Comparison of ENCODE assay signal across 9 cellular contexts in genomic region chr19:17718988-17719711, GRCh38. TPM values are rescaled to one million over a fixed set of nuclear protein-coding genes. Genes with fewer than 3 reads are reported as not detected.
DNase-seq lines count a peak whose midpoint lies in the region; ATAC-seq, FAIRE-seq and TF ChIP-seq lines count a peak whose summit lies in the region.
"Had no signal": no experiment of that assay in that cellular context is flagged by ENCODE, and none has a peak within 500 bp of the region (broad histone marks: within the 10 kb centered on the region; RNA-seq: fewer than 3 reads in every experiment).

TSS of gene MAP1S (plus strand) at chr19:17719480. CDS start at chr19:17719503, 23 bp downstream.

- H3K18ac ChIP-seq in H1 (ENCODE audit: extremely low read depth, low read length) (no peak within 1 kb of the TSS; the same call in 1 of the 2 replicates), mesenchymal stem cell (ENCODE audit: low read depth in 1 of 2, low read length in 2 of 2) (peak within 1 kb of the TSS in 1 of 2 experiments; percentile 54)

- POLR2A ChIA-PET in activated CD8-positive, alpha-beta memory T cell treated with anti-CD3 and anti-CD28 coated beads for 36 hours (lab: Charles Lee), result interaction anchor here (0.7 to 1.1 kb wide), 5 partner anchors 9 to 140 kb away, joined by 3 to 4 read pairs (median 3); partner anchors contain the start of gene RPL18A
- POLR2A ChIA-PET in H1 (lab: Charles Lee; ENCODE audit: partially characterized antibody), result interaction anchor here (0.7 to 3.8 kb wide), 15 partner anchors 9 to 140 kb away, joined by 3 to 13 read pairs (median 3); no protein-coding TSS in a partner anchor

- H2BK20ac ChIP-seq in H1 (ENCODE audit: low read length), result no peak within 1 kb of the TSS

- H3K9me3 ChIP-seq in H1 (ENCODE audit: insufficient read depth in 2 of 2, low read depth in 1 of 2, low read length in 1 of 2) (no peaks in the 10 kb centered on the region), mesenchymal stem cell (ENCODE audit: control insufficient read depth, low read length) (no peaks in the 10 kb centered on the region)

- H2AFZ ChIP-seq in H1 (ENCODE audit: low read length) (peak within 1 kb of the TSS; percentile 37; the same call in 1 of the 2 replicates), mesenchymal stem cell (ENCODE audit: low read depth, low read length) (peak within 1 kb of the TSS; percentile 90)

- H2BK15ac ChIP-seq in H1 (ENCODE audit: low read length), result peak within 1 kb of the TSS; percentile 93
- peak within 1 kb of the TSS; percentile 12 for H2BK15ac ChIP-seq in mesenchymal stem cell (ENCODE audit: low read depth, poor library complexity, severe bottlenecking)

- 0 out of 2 replicates have a peak within 1 kb of the TSS, but pooled peaks have one; percentile 31 for H2BK12ac ChIP-seq in H1 (ENCODE audit: low read depth, low read length)
- H2BK12ac ChIP-seq in mesenchymal stem cell (ENCODE audit: low read length in 2 of 2), result peak within 1 kb of the TSS in 1 of 2 experiments; percentile 76

- H3K79me1 ChIP-seq in H1 (ENCODE audit: low read depth, low read length) (peaks cover 9% of the 10 kb centered on the region; the same call in 1 of the 2 replicates), mesenchymal stem cell (replicated peaks; ENCODE audit: low read length, poor library complexity, severe bottlenecking) (peaks cover 23% of the 10 kb centered on the region)

- H2AK5ac ChIP-seq in H1 (ENCODE audit: low read depth, low read length) (no peak within 1 kb of the TSS; the same call in 1 of the 2 replicates), mesenchymal stem cell (ENCODE audit: low read length, severe bottlenecking) (no peak within 1 kb of the TSS)

- H3K4me2 ChIP-seq in H1 (ENCODE audit: insufficient read depth in 1 of 2, low read depth in 2 of 2, low read length in 2 of 2) (peak within 1 kb of the TSS; percentile 89 to 99), mesenchymal stem cell (ENCODE audit: low read length, poor library complexity, severe bottlenecking) (peak within 1 kb of the TSS; percentile 85)

- no peak for TF ChIP-seq CTCF in H1 (IDR thresholded peaks at IDR 0.05; ENCODE audit: control extremely low read depth in 1 of 3, insufficient read depth in 1 of 3, low read depth in 1 of 3, low read length in 3 of 3)

- H3K9ac ChIP-seq in H1 (replicated peaks in 1 of 4; ENCODE audit: extremely low read depth in 1 of 4, low read depth in 3 of 4, low read length in 3 of 4) (peak within 1 kb of the TSS; percentile 56 to 84 (median 64)), mesenchymal stem cell (ENCODE audit: low read length) (peak within 1 kb of the TSS; percentile 87)

- ATAC-seq in HG02973 (IDR thresholded peaks at IDR 0.05; ENCODE audit: unreplicated experiment), result peak; percentile 57

- H2BK5ac ChIP-seq in H1 (ENCODE audit: low read depth, low read length), result peak within 1 kb of the TSS; percentile 52; the same call in 1 of the 2 replicates
- H2BK5ac ChIP-seq in mesenchymal stem cell (ENCODE audit: low read depth, low read length, poor library complexity, severe bottlenecking), result no peak within 1 kb of the TSS

- FAIRE-seq in H1 (lab: Jason Lieb, UNC), result no peak
- FAIRE-seq: A204.1 had no signal

- H3K79me2 ChIP-seq in H1 (ENCODE audit: control insufficient read depth in 1 of 2, insufficient read depth in 2 of 2, low read length in 2 of 2), result peaks cover 17 to 32% of the 10 kb centered on the region in 2 experiments

- peak within 1 kb of the TSS; percentile 46 for H4K5ac ChIP-seq in H1 (ENCODE audit: insufficient read length, low read depth, low read length)

- H4K8ac ChIP-seq in H1 (ENCODE audit: extremely low read depth, insufficient read depth, low read length) (peak within 1 kb of the TSS; percentile 94), mesenchymal stem cell (ENCODE audit: low read length) (peak within 1 kb of the TSS; percentile 83)

- H3K27me3 ChIP-seq in H1 (replicated peaks in 1 of 4; ENCODE audit: control insufficient read depth in 3 of 4, extremely low read depth in 1 of 4, insufficient read depth in 3 of 4, low read length in 3 of 4) (no peaks in the 10 kb centered on the region), mesenchymal stem cell (ENCODE audit: control insufficient read depth in 1 of 2, insufficient read depth in 1 of 2, low read length in 2 of 2) (no peaks in the 10 kb centered on the region)

- 5% methylated on average over 27 of the region's 52 CpGs; no CpG with 5 or more reads in 1 of the 2 experiments for WGBS in H1 (ENCODE audit: extremely low coverage in 1 of 2, insufficient coverage in 1 of 2, insufficient read length in 1 of 2, insufficient replicate concordance in 2 of 2, low coverage in 1 of 2, low lambda C conversion rate in 2 of 2, missing lambda C conversion rate in 1 of 2), 2 experiments
- 3% methylated on average over 35 of the region's 52 CpGs for WGBS in mesenchymal stem cell

- TF ChIP-seq RAD21 in H1 (IDR thresholded peaks at IDR 0.05 in 1 of 2, conservative IDR thresholded peaks at IDR 0.05 in 1 of 2; ENCODE audit: low read depth in 2 of 2, low read length in 2 of 2), result no peak

- H4K91ac ChIP-seq in H1 (replicated peaks; ENCODE audit: insufficient read length, low read length), result peak within 1 kb of the TSS; percentile 5
- H4K91ac ChIP-seq in mesenchymal stem cell (ENCODE audit: low read length), result peak within 1 kb of the TSS; percentile 40

- CTCF ChIA-PET in activated CD8-positive, alpha-beta memory T cell treated with anti-CD3 and anti-CD28 coated beads for 36 hours (lab: Charles Lee), result interaction anchor here (0.6 to 1.9 kb wide), 7 partner anchors 15 to 140 kb away, joined by 3 to 9 read pairs (median 3); partner anchors contain the start of gene RPL18A
- CTCF ChIA-PET in H1 (lab: Charles Lee; ENCODE audit: partially characterized antibody), result interaction anchor here (0.8 to 3.6 kb wide), 6 partner anchors 15 to 235 kb away, joined by 3 to 21 read pairs (median 4); no protein-coding TSS in a partner anchor

- peaks cover 0 to 6% (median 3%) of the 10 kb centered on the region in 4 experiments; a peak in 6 of 8 replicates for H3K36me3 ChIP-seq in H1 (ENCODE audit: control insufficient read depth in 2 of 4, insufficient read depth in 4 of 4, low read length in 3 of 4)
- H3K36me3 ChIP-seq in mesenchymal stem cell (ENCODE audit: control insufficient read depth in 1 of 2, insufficient read depth in 2 of 2, low read depth in 1 of 2, low read length in 2 of 2), result peaks cover under 1 to 23% of the 10 kb centered on the region in 2 experiments

- TF ChIP-seq EP300 in H1 (IDR thresholded peaks at IDR 0.05; ENCODE audit: borderline replicate concordance in 1 of 2, low read depth in 2 of 2, low read length in 2 of 2), result no peak

- peaks cover 9% of the 10 kb centered on the region; the same call in 1 of the 2 replicates for H3K23me2 ChIP-seq in H1 (ENCODE audit: low read depth, low read length)

- no peak within 1 kb of the TSS for H3K56ac ChIP-seq in H1 (replicated peaks; ENCODE audit: insufficient read length, low read depth, low read length)

- H3K27ac ChIP-seq in H1 (ENCODE audit: low read depth, low read length) (no peak within 1 kb of the TSS; the same call in 1 of the 2 replicates), mesenchymal stem cell (ENCODE audit: low read length, poor library complexity, severe bottlenecking) (no peak within 1 kb of the TSS)

- H3K4ac ChIP-seq in H1 (replicated peaks; ENCODE audit: insufficient read length, low read depth, low read length), result no peak within 1 kb of the TSS
- peak within 1 kb of the TSS; percentile 9 to 69 for H3K4ac ChIP-seq in mesenchymal stem cell (ENCODE audit: low read depth in 1 of 2, low read length in 2 of 2)

- peak in 1 of 2 experiments; percentile 89; a peak in 2 of 3 replicates for TF ChIP-seq POLR2A in H1 (IDR thresholded peaks at IDR 0.05; ENCODE audit: control extremely low read depth in 1 of 2, low read depth in 2 of 2, low read length in 2 of 2)

- H3K23ac ChIP-seq in H1 (ENCODE audit: insufficient read length), result no peak within 1 kb of the TSS
- H3K23ac ChIP-seq in mesenchymal stem cell (ENCODE audit: low read length in 2 of 2), result no peak within 1 kb of the TSS

- H4K20me1 ChIP-seq in H1 (replicated peaks in 1 of 2; ENCODE audit: control insufficient read depth in 1 of 2, insufficient read depth in 2 of 2, low read length in 2 of 2), result peaks cover 11 to 21% of the 10 kb centered on the region in 2 experiments

- H2BK120ac ChIP-seq in H1 (replicated peaks; ENCODE audit: low read depth, low read length) (peak within 1 kb of the TSS; percentile 26), mesenchymal stem cell (ENCODE audit: low read depth, low read length) (peak within 1 kb of the TSS; percentile 78)

- H3K4me1 ChIP-seq in H1 (replicated peaks in 1 of 4; ENCODE audit: control insufficient read depth in 3 of 4, insufficient read depth in 4 of 4, low read length in 3 of 4) (peaks cover 4 to 13% (median 6%) of the 10 kb centered on the region in 4 experiments), mesenchymal stem cell (ENCODE audit: control insufficient read depth, insufficient read depth, low read depth, low read length) (peaks cover 24% of the 10 kb centered on the region)

- H3K14ac ChIP-seq in H1 (ENCODE audit: insufficient read length), result no peak within 1 kb of the TSS
- H3K14ac ChIP-seq in mesenchymal stem cell (ENCODE audit: low read length in 2 of 2), result peak within 1 kb of the TSS in 1 of 2 experiments; percentile 19

- H3K4me3 ChIP-seq in H1 (ENCODE audit: extremely low read depth in 1 of 4, insufficient read depth in 2 of 4, low read depth in 3 of 4, low read length in 4 of 4) (peak within 1 kb of the TSS; percentile 75 to 100 (median 83)), mesenchymal stem cell (ENCODE audit: insufficient read depth in 1 of 2, low read depth in 1 of 2, low read length in 2 of 2) (peak within 1 kb of the TSS; percentile 72 to 99)

- peak; percentile 81 for DNase-seq in DMS 273 (lab: John Stamatoyannopoulos, UW; ENCODE audit: unreplicated experiment)
- no peak for DNase-seq in DMS 273 treated with DMSO at 0.1 percent for 48 hours (lab: John Stamatoyannopoulos, UW)
- peak; percentile 16 for DNase-seq in NCI-H774 (lab: John Stamatoyannopoulos, UW)
- DNase-seq in H1 (ENCODE audit: low read depth in 1 of 2, low spot score in 2 of 2), result peak; percentile 50 to 91
- DNase-seq in mesenchymal stem cell, result peak; percentile 65
- DNase-seq in stimulated activated CD8-positive, alpha-beta memory T cell treated with anti-CD3 and anti-CD28 coated beads, Interleukin-15, amount 100 ng/mL, for 24 hours (ENCODE audit: low read depth), result peak; percentile 42

RNA-seq across cellular contexts. Expression of gene MAP1S, which starts in this region (rescaled TPM):
- 10 to 100 TPM; 59.1 to 69.5 TPM for total RNA-seq in activated CD8-positive, alpha-beta memory T cell treated with anti-CD3 and anti-CD28 coated beads for 36 hours
- 115 and 116 TPM in 2 replicates for total RNA-seq in H1 (2021; fragmentation: NEBNext Ultra II Directional; extraction: Animal tissue kit (Norgen Biotek cat#: 25700))
- polyA plus RNA-seq in H1 (2011; rRNA removed), result 66.7 and 161 TPM in 2 replicates
- polyA plus RNA-seq in H1 (2011; cell fraction: cytosol; rRNA removed), result 36.1 TPM
- 88.4 TPM for polyA plus RNA-seq in H1 (2011; cell fraction: nucleus; rRNA removed)
- polyA plus RNA-seq in H1 (2012, experiment 1 of 2), result 82.0 to 146 TPM (median 135 TPM) in 4 replicates
- 65.2 TPM for polyA plus RNA-seq in H1 (2012, experiment 2 of 2)
- polyA plus RNA-seq in H1 (2013, experiment 1 of 2), result 49.7 TPM
- 45.9 TPM for polyA plus RNA-seq in H1 (2013, experiment 2 of 2)
- polyA minus RNA-seq in H1 (2011; rRNA and poly(A)+ RNA removed), result 67.0 and 81.2 TPM in 2 replicates
- polyA minus RNA-seq in H1 (2011; cell fraction: cytosol; rRNA and poly(A)+ RNA removed), result 103 TPM
- 39.2 TPM for polyA minus RNA-seq in H1 (2011; cell fraction: nucleus; rRNA and poly(A)+ RNA removed)
- polyA plus RNA-seq in mesenchymal stem cell (2013, experiment 1 of 2), result 30.5 TPM
- polyA plus RNA-seq in mesenchymal stem cell (2013, experiment 2 of 2), result 31.4 TPM
